2 cellular contexts compared by ENCODE assay signal in the genomic region with DNA sequence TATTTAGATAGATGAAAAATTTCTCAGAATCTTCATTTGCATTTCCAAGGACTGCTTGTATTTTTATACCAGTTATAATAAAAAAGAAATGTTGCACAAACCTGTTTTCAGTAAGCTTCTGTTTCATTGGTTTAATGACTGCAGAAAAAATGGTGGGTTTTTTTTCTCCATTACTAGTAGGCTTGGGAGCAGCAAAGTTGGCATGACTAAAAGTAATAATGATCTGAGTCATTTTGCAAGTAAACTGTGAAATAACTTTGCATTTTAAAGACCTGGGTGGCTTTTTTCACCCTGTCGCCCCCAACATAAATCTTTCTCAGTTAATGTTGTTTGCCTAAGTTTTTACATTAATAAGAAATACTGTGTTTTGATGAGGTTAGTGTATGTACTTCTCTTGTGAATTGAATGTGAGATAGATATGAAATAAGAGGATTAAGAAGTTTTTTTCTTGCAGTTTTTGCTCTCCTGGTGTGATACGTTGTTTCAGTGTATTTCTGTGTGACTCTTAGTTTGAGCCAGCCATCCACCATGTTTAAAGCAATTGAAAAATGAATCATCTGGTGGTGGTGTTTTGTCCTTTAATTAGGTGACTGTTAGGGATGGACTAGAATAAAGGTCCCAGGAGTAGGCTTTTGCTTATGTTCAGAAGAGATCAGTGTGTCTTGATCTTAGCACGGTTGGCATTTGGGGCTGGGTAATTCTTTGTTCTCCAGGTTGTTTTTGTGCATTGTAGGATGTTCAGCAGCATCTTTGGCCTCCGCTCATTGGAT.
TF ChIP-seq lines count a peak whose summit lies in the region.

No MANE protein-coding gene starts in this region.

TF ChIP-seq in IMR-90, 13 proteins besides CTCF, POLR2A, EP300 and RAD21:
- TF ChIP-seq NFE2L2 (IDR thresholded peaks at IDR 0.05; ENCODE audit: low read depth, low read length): no peak
- TF ChIP-seq CEBPB (IDR thresholded peaks at IDR 0.05; ENCODE audit: low read depth, low read length): peak; percentile 14; the same call in 1 of the 2 replicates
TF ChIP-seq in IMR-90: peak in this region for 1.

TF ChIP-seq in GM12891, 5 proteins besides CTCF, POLR2A, EP300 and RAD21:
- no peak for TF ChIP-seq SPI1 (IDR thresholded peaks at IDR 0.05; ENCODE audit: low read depth, low read length)
- TF ChIP-seq TAF1 (IDR thresholded peaks at IDR 0.05; ENCODE audit: low read depth, low read length): no peak
- TF ChIP-seq POU2F2 (IDR thresholded peaks at IDR 0.05; ENCODE audit: low read depth, low read length): no peak
- no peak for TF ChIP-seq POLR2AphosphoS5 (IDR thresholded peaks at IDR 0.05; ENCODE audit: low read depth, low read length)
- no peak for TF ChIP-seq PAX5 (IDR thresholded peaks at IDR 0.05; ENCODE audit: insufficient read depth, low read length, severe bottlenecking)
